In genomic region chr15:80151576-80151975, GRCh38 we compare ENCODE assay signal across 1 cellular context.
TF ChIP-seq lines count a peak whose summit lies in the region.

No MANE protein-coding gene starts in this region.

TF ChIP-seq in H1, 55 proteins besides CTCF, POLR2A, EP300 and RAD21 (continued from another document):
- no peak for TF ChIP-seq USF2 (IDR thresholded peaks at IDR 0.05; ENCODE audit: low read length)
- TF ChIP-seq E2F6 (IDR thresholded peaks at IDR 0.05), result no peak
- TF ChIP-seq POU5F1 (IDR thresholded peaks at IDR 0.05; ENCODE audit: low read depth, low read length), result no peak
- TF ChIP-seq TCF12 (IDR thresholded peaks at IDR 0.05; ENCODE audit: low read depth, low read length), result no peak
- TF ChIP-seq NRF1 (IDR thresholded peaks at IDR 0.05; ENCODE audit: low read depth, low read length), result no peak
- no peak for TF ChIP-seq ATF3 (IDR thresholded peaks at IDR 0.05; ENCODE audit: insufficient read depth, low read depth, low read length)
- TF ChIP-seq EZH2 (IDR thresholded peaks at IDR 0.05; ENCODE audit: low read depth, low read length, severe bottlenecking), result no peak
